Comparison of ENCODE assay signal across 1 cellular context in the genomic region with DNA sequence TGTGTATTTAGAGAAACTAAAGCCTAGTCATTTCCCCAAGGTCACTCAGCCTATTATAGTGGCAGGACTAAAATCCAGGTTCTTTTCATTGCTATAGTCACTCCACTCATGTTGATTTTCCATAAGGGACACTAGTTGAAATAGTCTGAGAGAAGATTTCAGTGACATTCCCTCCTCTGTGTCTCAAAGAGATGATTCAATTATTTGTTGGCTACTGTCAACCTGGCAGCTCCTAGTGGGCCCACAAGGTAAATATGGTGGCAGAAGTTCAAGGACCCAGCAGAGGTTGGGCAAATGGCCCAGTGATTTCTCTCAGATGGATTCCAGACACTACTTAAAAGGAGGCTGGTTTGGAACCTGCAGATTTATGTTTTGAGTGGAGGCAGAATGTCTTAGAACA.
TF ChIP-seq lines count a peak whose summit lies in the region.

No MANE protein-coding gene starts in this region.

TF ChIP-seq in HepG2, 621 proteins besides CTCF, POLR2A, EP300 and RAD21 (continued from another document and continues in another):
- TF ChIP-seq, protein P1, sequence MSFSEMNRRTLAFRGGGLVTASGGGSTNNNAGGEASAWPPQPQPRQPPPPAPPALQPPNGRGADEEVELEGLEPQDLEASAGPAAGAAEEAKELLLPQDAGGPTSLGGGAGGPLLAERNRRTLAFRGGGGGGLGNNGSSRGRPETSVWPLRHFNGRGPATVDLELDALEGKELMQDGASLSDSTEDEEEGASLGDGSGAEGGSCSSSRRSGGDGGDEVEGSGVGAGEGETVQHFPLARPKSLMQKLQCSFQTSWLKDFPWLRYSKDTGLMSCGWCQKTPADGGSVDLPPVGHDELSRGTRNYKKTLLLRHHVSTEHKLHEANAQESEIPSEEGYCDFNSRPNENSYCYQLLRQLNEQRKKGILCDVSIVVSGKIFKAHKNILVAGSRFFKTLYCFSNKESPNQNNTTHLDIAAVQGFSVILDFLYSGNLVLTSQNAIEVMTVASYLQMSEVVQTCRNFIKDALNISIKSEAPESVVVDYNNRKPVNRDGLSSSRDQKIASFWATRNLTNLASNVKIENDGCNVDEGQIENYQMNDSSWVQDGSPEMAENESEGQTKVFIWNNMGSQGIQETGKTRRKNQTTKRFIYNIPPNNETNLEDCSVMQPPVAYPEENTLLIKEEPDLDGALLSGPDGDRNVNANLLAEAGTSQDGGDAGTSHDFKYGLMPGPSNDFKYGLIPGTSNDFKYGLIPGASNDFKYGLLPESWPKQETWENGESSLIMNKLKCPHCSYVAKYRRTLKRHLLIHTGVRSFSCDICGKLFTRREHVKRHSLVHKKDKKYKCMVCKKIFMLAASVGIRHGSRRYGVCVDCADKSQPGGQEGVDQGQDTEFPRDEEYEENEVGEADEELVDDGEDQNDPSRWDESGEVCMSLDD (CRISPR knock-in tag; IDR thresholded peaks at IDR 0.05; ENCODE audit: borderline replicate concordance) = no peak
- TF ChIP-seq ZNF367 (CRISPR knock-in tag; IDR thresholded peaks at IDR 0.05; ENCODE audit: borderline replicate concordance) (no peak), ZNF326 (CRISPR knock-in tag; IDR thresholded peaks at IDR 0.05; ENCODE audit: borderline replicate concordance) (no peak), SPEN (CRISPR knock-in tag; IDR thresholded peaks at IDR 0.05; ENCODE audit: low read depth) (no peak), AGO1 (IDR thresholded peaks at IDR 0.05; ENCODE audit: low read depth, low read length, poor library complexity, severe bottlenecking) (no peak), RARG (CRISPR knock-in tag; IDR thresholded peaks at IDR 0.05; ENCODE audit: low read depth) (no peak), PATZ1 (CRISPR knock-in tag; IDR thresholded peaks at IDR 0.05) (peak; percentile 51; the same call in 1 of the 2 replicates), ZNF800 (CRISPR knock-in tag; IDR thresholded peaks at IDR 0.05) (no peak), ZNF543 (CRISPR knock-in tag; IDR thresholded peaks at IDR 0.05) (no peak), RBM22 (optimal IDR thresholded peaks at IDR 0.05; ENCODE audit: low read length) (no peak), SRY (CRISPR knock-in tag; IDR thresholded peaks at IDR 0.05) (no peak), ZNF451 (CRISPR knock-in tag; IDR thresholded peaks at IDR 0.05) (no peak), RERE (CRISPR knock-in tag; IDR thresholded peaks at IDR 0.05; ENCODE audit: low read depth) (peak; percentile 61; the same call in 1 of the 2 replicates), PHF5A (CRISPR knock-in tag; IDR thresholded peaks at IDR 0.05; ENCODE audit: low read depth, unreplicated experiment) (no peak), MAFK (conservative IDR thresholded peaks at IDR 0.05 in 1 of 2, IDR thresholded peaks at IDR 0.05 in 1 of 2; ENCODE audit: low read length in 2 of 2) (no peak), PREB (CRISPR knock-in tag; IDR thresholded peaks at IDR 0.05) (no peak)
- TF ChIP-seq, protein P2, sequence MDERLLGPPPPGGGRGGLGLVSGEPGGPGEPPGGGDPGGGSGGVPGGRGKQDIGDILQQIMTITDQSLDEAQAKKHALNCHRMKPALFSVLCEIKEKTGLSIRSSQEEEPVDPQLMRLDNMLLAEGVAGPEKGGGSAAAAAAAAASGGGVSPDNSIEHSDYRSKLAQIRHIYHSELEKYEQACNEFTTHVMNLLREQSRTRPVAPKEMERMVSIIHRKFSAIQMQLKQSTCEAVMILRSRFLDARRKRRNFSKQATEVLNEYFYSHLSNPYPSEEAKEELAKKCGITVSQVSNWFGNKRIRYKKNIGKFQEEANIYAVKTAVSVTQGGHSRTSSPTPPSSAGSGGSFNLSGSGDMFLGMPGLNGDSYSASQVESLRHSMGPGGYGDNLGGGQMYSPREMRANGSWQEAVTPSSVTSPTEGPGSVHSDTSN (CRISPR knock-in tag; IDR thresholded peaks at IDR 0.05) = no peak
- TF ChIP-seq, protein P3, sequence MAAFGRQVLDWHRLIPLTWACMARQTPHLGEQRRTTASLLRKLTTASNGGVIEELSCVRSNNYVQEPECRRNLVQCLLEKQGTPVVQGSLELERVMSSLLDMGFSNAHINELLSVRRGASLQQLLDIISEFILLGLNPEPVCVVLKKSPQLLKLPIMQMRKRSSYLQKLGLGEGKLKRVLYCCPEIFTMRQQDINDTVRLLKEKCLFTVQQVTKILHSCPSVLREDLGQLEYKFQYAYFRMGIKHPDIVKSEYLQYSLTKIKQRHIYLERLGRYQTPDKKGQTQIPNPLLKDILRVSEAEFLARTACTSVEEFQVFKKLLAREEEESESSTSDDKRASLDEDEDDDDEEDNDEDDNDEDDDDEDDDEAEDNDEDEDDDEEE (CRISPR knock-in tag; IDR thresholded peaks at IDR 0.05) = no peak
- TF ChIP-seq, protein P4, sequence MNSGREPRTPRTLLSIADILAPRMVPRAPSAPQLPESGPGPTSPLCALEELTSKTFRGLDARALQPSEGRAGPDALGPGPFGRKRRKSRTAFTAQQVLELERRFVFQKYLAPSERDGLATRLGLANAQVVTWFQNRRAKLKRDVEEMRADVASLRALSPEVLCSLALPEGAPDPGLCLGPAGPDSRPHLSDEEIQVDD (CRISPR knock-in tag; IDR thresholded peaks at IDR 0.05; ENCODE audit: borderline replicate concordance) = no peak
- TF ChIP-seq, protein P5, sequence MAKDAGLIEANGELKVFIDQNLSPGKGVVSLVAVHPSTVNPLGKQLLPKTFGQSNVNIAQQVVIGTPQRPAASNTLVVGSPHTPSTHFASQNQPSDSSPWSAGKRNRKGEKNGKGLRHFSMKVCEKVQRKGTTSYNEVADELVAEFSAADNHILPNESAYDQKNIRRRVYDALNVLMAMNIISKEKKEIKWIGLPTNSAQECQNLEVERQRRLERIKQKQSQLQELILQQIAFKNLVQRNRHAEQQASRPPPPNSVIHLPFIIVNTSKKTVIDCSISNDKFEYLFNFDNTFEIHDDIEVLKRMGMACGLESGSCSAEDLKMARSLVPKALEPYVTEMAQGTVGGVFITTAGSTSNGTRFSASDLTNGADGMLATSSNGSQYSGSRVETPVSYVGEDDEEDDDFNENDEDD (CRISPR knock-in tag; IDR thresholded peaks at IDR 0.05; ENCODE audit: borderline replicate concordance) = no peak
- TF ChIP-seq, protein P6, sequence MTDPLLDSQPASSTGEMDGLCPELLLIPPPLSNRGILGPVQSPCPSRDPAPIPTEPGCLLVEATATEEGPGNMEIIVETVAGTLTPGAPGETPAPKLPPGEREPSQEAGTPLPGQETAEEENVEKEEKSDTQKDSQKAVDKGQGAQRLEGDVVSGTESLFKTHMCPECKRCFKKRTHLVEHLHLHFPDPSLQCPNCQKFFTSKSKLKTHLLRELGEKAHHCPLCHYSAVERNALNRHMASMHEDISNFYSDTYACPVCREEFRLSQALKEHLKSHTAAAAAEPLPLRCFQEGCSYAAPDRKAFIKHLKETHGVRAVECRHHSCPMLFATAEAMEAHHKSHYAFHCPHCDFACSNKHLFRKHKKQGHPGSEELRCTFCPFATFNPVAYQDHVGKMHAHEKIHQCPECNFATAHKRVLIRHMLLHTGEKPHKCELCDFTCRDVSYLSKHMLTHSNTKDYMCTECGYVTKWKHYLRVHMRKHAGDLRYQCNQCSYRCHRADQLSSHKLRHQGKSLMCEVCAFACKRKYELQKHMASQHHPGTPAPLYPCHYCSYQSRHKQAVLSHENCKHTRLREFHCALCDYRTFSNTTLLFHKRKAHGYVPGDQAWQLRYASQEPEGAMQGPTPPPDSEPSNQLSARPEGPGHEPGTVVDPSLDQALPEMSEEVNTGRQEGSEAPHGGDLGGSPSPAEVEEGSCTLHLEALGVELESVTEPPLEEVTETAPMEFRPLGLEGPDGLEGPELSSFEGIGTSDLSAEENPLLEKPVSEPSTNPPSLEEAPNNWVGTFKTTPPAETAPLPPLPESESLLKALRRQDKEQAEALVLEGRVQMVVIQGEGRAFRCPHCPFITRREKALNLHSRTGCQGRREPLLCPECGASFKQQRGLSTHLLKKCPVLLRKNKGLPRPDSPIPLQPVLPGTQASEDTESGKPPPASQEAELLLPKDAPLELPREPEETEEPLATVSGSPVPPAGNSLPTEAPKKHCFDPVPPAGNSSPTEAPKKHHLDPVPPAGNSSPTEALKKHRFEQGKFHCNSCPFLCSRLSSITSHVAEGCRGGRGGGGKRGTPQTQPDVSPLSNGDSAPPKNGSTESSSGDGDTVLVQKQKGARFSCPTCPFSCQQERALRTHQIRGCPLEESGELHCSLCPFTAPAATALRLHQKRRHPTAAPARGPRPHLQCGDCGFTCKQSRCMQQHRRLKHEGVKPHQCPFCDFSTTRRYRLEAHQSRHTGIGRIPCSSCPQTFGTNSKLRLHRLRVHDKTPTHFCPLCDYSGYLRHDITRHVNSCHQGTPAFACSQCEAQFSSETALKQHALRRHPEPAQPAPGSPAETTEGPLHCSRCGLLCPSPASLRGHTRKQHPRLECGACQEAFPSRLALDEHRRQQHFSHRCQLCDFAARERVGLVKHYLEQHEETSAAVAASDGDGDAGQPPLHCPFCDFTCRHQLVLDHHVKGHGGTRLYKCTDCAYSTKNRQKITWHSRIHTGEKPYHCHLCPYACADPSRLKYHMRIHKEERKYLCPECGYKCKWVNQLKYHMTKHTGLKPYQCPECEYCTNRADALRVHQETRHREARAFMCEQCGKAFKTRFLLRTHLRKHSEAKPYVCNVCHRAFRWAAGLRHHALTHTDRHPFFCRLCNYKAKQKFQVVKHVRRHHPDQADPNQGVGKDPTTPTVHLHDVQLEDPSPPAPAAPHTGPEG (CRISPR knock-in tag; IDR thresholded peaks at IDR 0.05) = no peak
- TF ChIP-seq, protein P7, sequence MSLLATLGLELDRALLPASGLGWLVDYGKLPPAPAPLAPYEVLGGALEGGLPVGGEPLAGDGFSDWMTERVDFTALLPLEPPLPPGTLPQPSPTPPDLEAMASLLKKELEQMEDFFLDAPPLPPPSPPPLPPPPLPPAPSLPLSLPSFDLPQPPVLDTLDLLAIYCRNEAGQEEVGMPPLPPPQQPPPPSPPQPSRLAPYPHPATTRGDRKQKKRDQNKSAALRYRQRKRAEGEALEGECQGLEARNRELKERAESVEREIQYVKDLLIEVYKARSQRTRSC (CRISPR knock-in tag; IDR thresholded peaks at IDR 0.05; ENCODE audit: low read depth) = no peak
